In genomic region chr1:44354268-44354839, GRCh38 we compare ENCODE assay signal across 8 cellular contexts. TPM values are rescaled to one million over a fixed set of nuclear protein-coding genes. Genes with fewer than 3 reads are reported as not detected.
A peak's percentile ranks its signal among the peaks of the same experiment; 100 is the strongest.
DNase-seq lines count a peak whose midpoint lies in the region; ATAC-seq and TF ChIP-seq lines count a peak whose summit lies in the region.

No MANE protein-coding gene starts in this region.

- CTCF ChIA-PET in BJ (lab: Yijun Ruan, JAX): interaction anchor here (0.9 kb wide), 1 partner anchor 26 kb away, joined by 3 read pairs; no protein-coding TSS in a partner anchor

- no peak for DNase-seq in BJ (ENCODE audit: low read depth)
- no peak for DNase-seq in chondrocyte (ENCODE audit: low spot score)
- peak; percentile 2 for DNase-seq in naive B cell
- DNase-seq in NCI-H226: no peak
- no peak for DNase-seq in KBM-7
- no peak for DNase-seq in NCI-H2081 treated with DMSO at 0.1 percent for 48 hours (lab: John Stamatoyannopoulos, UW)

- H3K36me3 ChIP-seq in BJ (ENCODE audit: control insufficient read depth, insufficient read depth, low read length) (no peaks in the 10 kb centered on the region), KOPT-K1 (ENCODE audit: insufficient read depth, low read length) (no peaks in the 10 kb centered on the region)

- no peaks in the 10 kb centered on the region for H3K9me3 ChIP-seq in KOPT-K1 (ENCODE audit: insufficient read depth, low read length, poor library complexity, severe bottlenecking)

- in situ Hi-C loops in KBM-7 (cut with MboI; ENCODE audit: low pct_unique_long_range_greater_than_20kb, low sequenced_read_pairs): no loop called here

- no peak for TF ChIP-seq CTCF in BJ (IDR thresholded peaks at IDR 0.05; ENCODE audit: insufficient read depth, low read depth, low read length)
- TF ChIP-seq CTCF in chondrocyte (IDR thresholded peaks at IDR 0.05): no peak

- H3K27ac Mint-ChIP-seq in chondrocyte (ENCODE audit: unreplicated experiment): peak overlapping the region; percentile 62
- H3K27ac Mint-ChIP-seq in naive B cell: peak overlapping the region; percentile 2 to 92 (median 88)

- peaks cover 2% of the 10 kb centered on the region for H3K36me3 Mint-ChIP-seq in chondrocyte (ENCODE audit: low read depth)
- H3K36me3 Mint-ChIP-seq in naive B cell: no peaks in the 10 kb centered on the region

- no peaks in the 10 kb centered on the region for H3K27me3 Mint-ChIP-seq in chondrocyte (ENCODE audit: low read depth)
- H3K27me3 Mint-ChIP-seq in naive B cell: no peaks in the 10 kb centered on the region

- no peaks in the 10 kb centered on the region for H3K27me3 ChIP-seq in BJ (ENCODE audit: control insufficient read depth, insufficient read depth, low read length)

- no peaks in the 10 kb centered on the region for H3K9me3 Mint-ChIP-seq in chondrocyte (ENCODE audit: low read depth)
- no peaks in the 10 kb centered on the region for H3K9me3 Mint-ChIP-seq in naive B cell

- peak overlapping the region; percentile 50 for H3K27ac ChIP-seq in KOPT-K1 (ENCODE audit: low read depth, low read length, poor library complexity, severe bottlenecking)

- H3K4me3 Mint-ChIP-seq in chondrocyte (ENCODE audit: unreplicated experiment): peak overlapping the region; percentile 89
- peak overlapping the region; percentile 87 to 94 (median 92) for H3K4me3 Mint-ChIP-seq in naive B cell

- POLR2A ChIA-PET in BJ (lab: Charles Lee): no interaction called here

- H3K4me3 ChIP-seq in BJ (ENCODE audit: low read depth, low read length): peak overlapping the region; percentile 79

- ATAC-seq in naive B cell (ENCODE audit: low read depth in 2 of 2): no peak
- ATAC-seq in HG03521 (IDR thresholded peaks at IDR 0.05; ENCODE audit: unreplicated experiment): no peak

- peaks cover 35% of the 10 kb centered on the region for H3K4me1 Mint-ChIP-seq in chondrocyte (ENCODE audit: low read depth)
- peaks cover 29 to 36% (median 31%) of the 10 kb centered on the region in 3 donors for H3K4me1 Mint-ChIP-seq in naive B cell

RNA-seq across cellular contexts. Expression of gene ERI3, which starts 0.7 kb away (rescaled TPM):
- polyA plus RNA-seq in BJ (2011; rRNA removed): 55.6 and 75.4 TPM in 2 replicates
- polyA minus RNA-seq in BJ (2011; rRNA and poly(A)+ RNA removed): 49.5 and 82.3 TPM in 2 replicates
- 46.0 to 65.3 TPM (median 47.7 TPM) in 3 replicates for total RNA-seq in chondrocyte
- 10 to 100 TPM; 42.3 to 69.2 (median 47.9) TPM for polyA plus RNA-seq in naive B cell (ENCODE audit: low read depth in 6 of 6)

RNA-seq across cellular contexts. Expression of gene RNF220, which starts 50.7 kb away (rescaled TPM):
- polyA plus RNA-seq in BJ (2011; rRNA removed) (49.8 and 65.4 TPM in 2 replicates), naive B cell (ENCODE audit: low read depth in 6 of 6) (100 to 1,000 TPM in 1 of 6 donors, 10 to 100 TPM in 5; 75.3 to 117 (median 82.4) TPM)
- polyA minus RNA-seq in BJ (2011; rRNA and poly(A)+ RNA removed): 16.6 and 24.9 TPM in 2 replicates
- 58.4 to 59.3 TPM (median 58.8 TPM) in 3 replicates for total RNA-seq in chondrocyte
